Comparison of ENCODE assay signal across 1 cellular context in genomic region chr17:40437095-40437732, GRCh38.
TF ChIP-seq lines count a peak whose summit lies in the region.

No MANE protein-coding gene starts in this region.

TF ChIP-seq in K562, 482 proteins besides CTCF, POLR2A, EP300 and RAD21 (continued from another document and continues in another):
- TF ChIP-seq U2AF1 (optimal IDR thresholded peaks at IDR 0.05; ENCODE audit: low read depth, low read length) (no peak), MLX (CRISPR knock-in tag; conservative IDR thresholded peaks at IDR 0.05) (no peak), THRA (IDR thresholded peaks at IDR 0.05) (no peak), ZNF174 (CRISPR knock-in tag; IDR thresholded peaks at IDR 0.05) (no peak), ZKSCAN3 (CRISPR knock-in tag; IDR thresholded peaks at IDR 0.05) (no peak), HMG20B (CRISPR knock-in tag; IDR thresholded peaks at IDR 0.05) (no peak), ARHGAP35 (IDR thresholded peaks at IDR 0.05; ENCODE audit: partially characterized antibody) (no peak), SPI1 (IDR thresholded peaks at IDR 0.05; ENCODE audit: borderline replicate concordance, low read depth, low read length) (peak; percentile 86), CUX1 (CRISPR knock-in tag; IDR thresholded peaks at IDR 0.05) (no peak), AFF4 (CRISPR knock-in tag; IDR thresholded peaks at IDR 0.05) (no peak), KAT7 (CRISPR knock-in tag; IDR thresholded peaks at IDR 0.05; ENCODE audit: borderline replicate concordance) (no peak), FOXO4 (CRISPR knock-in tag; IDR thresholded peaks at IDR 0.05) (no peak), ZBTB1 (CRISPR knock-in tag; IDR thresholded peaks at IDR 0.05; ENCODE audit: borderline replicate concordance, low read depth) (no peak), FOSL1 (tag; conservative IDR thresholded peaks at IDR 0.05) (0 out of 2 replicates have a peak, but pooled peaks have one; percentile 12), ARID1B (IDR thresholded peaks at IDR 0.05) (no peak), BRD4 (IDR thresholded peaks at IDR 0.05) (no peak), TAF15 (IDR thresholded peaks at IDR 0.05; ENCODE audit: low read depth, low read length) (no peak), MCM2 (IDR thresholded peaks at IDR 0.05; ENCODE audit: low read depth) (no peak), KHSRP (IDR thresholded peaks at IDR 0.05) (no peak), TCF3 (CRISPR knock-in tag; IDR thresholded peaks at IDR 0.05) (peak; percentile 25; the same call in 1 of the 2 replicates), ZNF395 (CRISPR knock-in tag; IDR thresholded peaks at IDR 0.05) (peak; percentile 82; the same call in 1 of the 2 replicates), ESRRA (IDR thresholded peaks at IDR 0.05; ENCODE audit: borderline replicate concordance, low read depth) (0 out of 2 replicates have a peak, but pooled peaks have one; percentile 15), DPF2 (IDR thresholded peaks at IDR 0.05) (no peak), ZNF143 (CRISPR knock-in tag; IDR thresholded peaks at IDR 0.05) (no peak), MAFF (IDR thresholded peaks at IDR 0.05; ENCODE audit: low read length) (no peak), NONO (IDR thresholded peaks at IDR 0.05; ENCODE audit: low read depth in 2 of 2, low read length in 1 of 2) (no peak), CREBBP (IDR thresholded peaks at IDR 0.05; ENCODE audit: low read depth, low read length) (no peak), ELF1 (tag; IDR thresholded peaks at IDR 0.05) (peak; percentile 63; the same call in 1 of the 2 replicates), THAP12 (CRISPR knock-in tag; IDR thresholded peaks at IDR 0.05) (no peak), BCLAF1 (IDR thresholded peaks at IDR 0.05; ENCODE audit: borderline replicate concordance in 1 of 2, control insufficient read depth in 1 of 2, low read depth in 2 of 2, low read length in 1 of 2) (no peak), TGIF2 (CRISPR knock-in tag; IDR thresholded peaks at IDR 0.05) (no peak), ZNF609 (CRISPR knock-in tag; IDR thresholded peaks at IDR 0.05; ENCODE audit: borderline replicate concordance) (no peak), YBX1 (IDR thresholded peaks at IDR 0.05) (no peak)
